ENCODE assay signal across 8 cellular contexts in genomic region chr2:68252407-68253210, GRCh38. TPM values are rescaled to one million over a fixed set of nuclear protein-coding genes. Genes with fewer than 3 reads are reported as not detected.
A peak's percentile ranks its signal among the peaks of the same experiment; 100 is the strongest.
DNase-seq lines count a peak whose midpoint lies in the region; ATAC-seq, FAIRE-seq and TF ChIP-seq lines count a peak whose summit lies in the region.

TSS of gene PPP3R1 (minus strand) at chr2:68252532. CDS start at chr2:68252127, 405 bp downstream.

- H3K27ac ChIP-seq in adipose tissue (ENCODE audit: low read depth, low read length): peak within 1 kb of the TSS; percentile 100
- H3K27ac ChIP-seq in trophoblast cell (ENCODE audit: low read depth, low read length): peak within 1 kb of the TSS; percentile 90
- H3K27ac ChIP-seq in tibial nerve: peak within 1 kb of the TSS; percentile 97 to 99 (median 98)

- intact Hi-C loops in cardiac septum (cut with DNase I): loop anchor here (1.0 to 5.0 kb wide), 4 partner anchors 35 to 96 kb away; partner anchors contain the start of gene PNO1

- WGBS in adipose tissue, 3 donors: 0% methylated on average over 53 to 77 of the region's 77 CpGs
- WGBS in trophoblast cell (ENCODE audit: extremely low coverage, insufficient coverage, insufficient read length): no CpG with 5 or more reads among the region's 77 CpGs
- WGBS in tibial nerve, 2 donors: 0 to 1% methylated on average over 49 to 63 of the region's 77 CpGs

- peak within 1 kb of the TSS; percentile 92 for H4K12ac ChIP-seq in trophoblast cell (ENCODE audit: low read depth, low read length)

- peak within 1 kb of the TSS; percentile 87 for H2AK5ac ChIP-seq in trophoblast cell (ENCODE audit: low read length)

- no peaks in the 10 kb centered on the region for H3K9me3 Mint-ChIP-seq in T-cell

- H3K36me3 Mint-ChIP-seq in T-cell: no peaks in the 10 kb centered on the region

- no peak within 1 kb of the TSS for H3K23ac ChIP-seq in trophoblast cell (ENCODE audit: low read length)

- peak within 1 kb of the TSS; percentile 97 for H3K18ac ChIP-seq in trophoblast cell (ENCODE audit: low read length)

- H3K36me3 ChIP-seq in trophoblast cell (ENCODE audit: control insufficient read depth in 1 of 2, insufficient read depth in 2 of 2, low read length in 2 of 2) (no peaks in the 10 kb centered on the region), tibial nerve (no peaks in the 10 kb centered on the region)

- peaks cover 43 to 56% (median 47%) of the 10 kb centered on the region in 3 donors for H3K4me1 Mint-ChIP-seq in T-cell

- H3K9ac ChIP-seq in trophoblast cell (ENCODE audit: low read length): peak within 1 kb of the TSS; percentile 99

- ATAC-seq in HG02798 (IDR thresholded peaks at IDR 0.05; ENCODE audit: poor library complexity, unreplicated experiment): peak; percentile 90
- ATAC-seq in T-cell (replicated peaks in 1 of 4): peak; percentile 80 to 88 (median 83)

- H4K8ac ChIP-seq in trophoblast cell (ENCODE audit: low read depth, low read length): peak within 1 kb of the TSS; percentile 98

- peaks cover 16% of the 10 kb centered on the region for H3K79me2 ChIP-seq in trophoblast cell (ENCODE audit: control insufficient read depth, insufficient read depth, low read length, poor library complexity)

- TF ChIP-seq POLR2A in GM12891 (IDR thresholded peaks at IDR 0.05; ENCODE audit: low read depth, low read length) (peak; percentile 95), tibial nerve (IDR thresholded peaks at IDR 0.05) (peak; percentile 81 to 89)

- H3K79me1 ChIP-seq in trophoblast cell (ENCODE audit: low read length): peaks cover 15% of the 10 kb centered on the region

- TF ChIP-seq CTCF in tibial nerve (IDR thresholded peaks at IDR 0.05): peak in 1 of 5 experiments; percentile 15

- H2BK120ac ChIP-seq in trophoblast cell (ENCODE audit: insufficient read depth, low read length, poor library complexity): peak within 1 kb of the TSS; percentile 92

- H3K4me3 ChIP-seq in trophoblast cell (ENCODE audit: low read depth, low read length) (peak within 1 kb of the TSS; percentile 93), tibial nerve (peak within 1 kb of the TSS; percentile 90 to 96 (median 92))

- DNase-seq in GM12891 (ENCODE audit: insufficient read length, low spot score) (peak; percentile 69), NCI-H1436 treated with DMSO at 0.1 percent for 48 hours (lab: John Stamatoyannopoulos, UW) (peak; percentile 49), T-cell (peak; percentile 90 to 96 (median 94)), cardiac septum (ENCODE audit: low spot score) (peak; percentile 98), trophoblast cell (peak; percentile 94), tibial nerve (ENCODE audit: low spot score in 2 of 2) (peak; percentile 89)

- peak within 1 kb of the TSS; percentile 98 for H2BK5ac ChIP-seq in trophoblast cell (ENCODE audit: low read depth, low read length, poor library complexity)

- H2BK12ac ChIP-seq in trophoblast cell (ENCODE audit: low read length): peak within 1 kb of the TSS; percentile 17

- no peaks in the 10 kb centered on the region for H3K27me3 ChIP-seq in trophoblast cell (ENCODE audit: insufficient read depth, low read length)
- no peaks in the 10 kb centered on the region for H3K27me3 ChIP-seq in tibial nerve

- peak within 1 kb of the TSS; percentile 89 for H3K4ac ChIP-seq in trophoblast cell (ENCODE audit: low read depth, low read length)

- FAIRE-seq in GM12891 (lab: Jason Lieb, UNC): peak; percentile 99

- H3K9me3 ChIP-seq in trophoblast cell (ENCODE audit: insufficient read depth, low read depth, low read length): peaks cover 2% of the 10 kb centered on the region
- no peaks in the 10 kb centered on the region for H3K9me3 ChIP-seq in tibial nerve

- POLR2A ChIA-PET in T-cell (lab: Charles Lee): interaction anchor here (0.7 to 1.0 kb wide), 2 partner anchors 57 to 98 kb away, joined by 3 to 6 read pairs; no protein-coding TSS in a partner anchor

- H3K14ac ChIP-seq in trophoblast cell (ENCODE audit: low read length): peak within 1 kb of the TSS; percentile 91

- H3K4me2 ChIP-seq in trophoblast cell (ENCODE audit: low read length): peak within 1 kb of the TSS; percentile 96

- peaks cover 0 to 3% of the 10 kb centered on the region in 2 experiments for H3K4me1 ChIP-seq in trophoblast cell (ENCODE audit: control insufficient read depth in 1 of 2, insufficient read depth in 2 of 2, low read length in 2 of 2)
- H3K4me1 ChIP-seq in tibial nerve: peaks cover 0 to 61% (median 37%) of the 10 kb centered on the region in 4 donors

- peak within 1 kb of the TSS; percentile 93 to 98 for H3K27ac Mint-ChIP-seq in T-cell

- TF ChIP-seq EP300 in tibial nerve (IDR thresholded peaks at IDR 0.05): peak; percentile 38 to 97

- H2AFZ ChIP-seq in trophoblast cell (ENCODE audit: insufficient read depth, low read length, poor library complexity): peak within 1 kb of the TSS; percentile 91

- CTCF ChIA-PET in T-cell (lab: Charles Lee): interaction anchor here (0.6 to 2.0 kb wide), 7 partner anchors 22 to 215 kb away, joined by 3 to 12 read pairs (median 4); partner anchors contain the start of genes APLF (in 1 of the 2) and FBXO48 (in 1 of the 2)

- H3K4me3 Mint-ChIP-seq in T-cell: peak within 1 kb of the TSS in 2 of 3 donors; percentile 93 to 94

- no peaks in the 10 kb centered on the region for H3K27me3 Mint-ChIP-seq in T-cell

- peak within 1 kb of the TSS; percentile 97 for H4K91ac ChIP-seq in trophoblast cell (ENCODE audit: low read depth, low read length)

TF ChIP-seq in GM12891, 5 proteins besides CTCF, POLR2A, EP300 and RAD21:
- peak; percentile 74 for TF ChIP-seq SPI1 (IDR thresholded peaks at IDR 0.05; ENCODE audit: low read depth, low read length)
- peak; percentile 95 for TF ChIP-seq POLR2AphosphoS5 (IDR thresholded peaks at IDR 0.05; ENCODE audit: low read depth, low read length)
- peak; percentile 67; the same call in 1 of the 2 replicates for TF ChIP-seq TAF1 (IDR thresholded peaks at IDR 0.05; ENCODE audit: low read depth, low read length)
- TF ChIP-seq PAX5 (IDR thresholded peaks at IDR 0.05; ENCODE audit: insufficient read depth, low read length, severe bottlenecking): no peak
- TF ChIP-seq POU2F2 (IDR thresholded peaks at IDR 0.05; ENCODE audit: low read depth, low read length): peak; percentile 77; the same call in 1 of the 2 replicates

RNA-seq across cellular contexts. Expression of gene PPP3R1, which starts in this region (rescaled TPM):
- 20.7 TPM for polyA plus RNA-seq in GM12891 (2012; ENCODE audit: low read depth, missing spikeins)
- total RNA-seq in T-cell (10 to 100 TPM; 53.2 to 65.0 (median 57.7) TPM), cardiac septum (33.4 TPM), tibial nerve (10 to 100 TPM; 31.5 to 41.7 (median 36.3) TPM)
- polyA plus RNA-seq in adipose tissue: 10 to 100 TPM; 11.3 to 42.4 (median 27.0) TPM
- polyA plus RNA-seq in trophoblast cell (2013): 42.2 and 43.4 TPM in 2 replicates

Comparison
In these comparisons a context has a peak if more than half of its experiments do, and no peak if none do; other contexts are left out.
1. Peak in every context shown above with its lines: DNase-seq, ATAC-seq, H3K4me3 ChIP-seq and H3K27ac ChIP-seq.